In the genomic region with DNA sequence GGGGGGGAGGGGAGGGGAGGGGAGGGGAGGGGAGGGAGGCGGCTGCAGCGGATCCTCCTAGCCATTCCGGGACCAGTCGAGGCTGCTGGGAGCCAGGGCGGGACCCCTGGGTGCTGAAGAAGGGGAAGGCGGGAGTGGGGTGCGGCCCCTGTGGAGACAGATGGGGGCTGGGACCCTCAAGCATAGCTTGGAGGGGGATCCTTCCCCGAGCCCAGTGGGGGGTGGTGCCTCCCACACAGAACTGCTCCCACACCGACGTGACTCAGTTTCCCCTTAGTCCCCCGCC, we compare ENCODE assay signal across 8 cellular contexts. TPM values are rescaled to one million over a fixed set of nuclear protein-coding genes. Genes with fewer than 3 reads are reported as not detected.
DNase-seq lines count a peak whose midpoint lies in the region; ATAC-seq and TF ChIP-seq lines count a peak whose summit lies in the region.

No MANE protein-coding gene starts in this region.

- POLR2A ChIA-PET in HCT116 (lab: Charles Lee): interaction anchor here (0.6 to 6.4 kb wide), 17 partner anchors 10 to 411 kb away, joined by 3 to 54 read pairs (median 4); a partner anchor contains a TSS

- peaks cover 16% of the 10 kb centered on the region for H3K27me3 Mint-ChIP-seq in activated T-helper 1 cell treated with anti-CD3 and anti-CD28 coated beads, Interleukin-12 subunit alpha, Interleukin-12 subunit beta, Interleukin-2, Interleukin-4 antibody, amounts not matched to agents 30 ng/mL and 10 ng/mL and 1 ng/mL, durations not matched to agents 14 hours and 24 hours and 36 hours (ENCODE audit: insufficient read depth)
- peaks cover 13% of the 10 kb centered on the region for H3K27me3 Mint-ChIP-seq in stimulated activated naive CD8-positive, alpha-beta T cell treated with anti-CD3 and anti-CD28 coated beads, Interleukin-15, Interleukin-2, amounts not matched to agents 100 ng/mL and 50 ng/mL, for 24 hours
- peaks cover 3 to 9% (median 7%) of the 10 kb centered on the region in 3 donors for H3K27me3 Mint-ChIP-seq in immature natural killer cell (ENCODE audit: low read depth in 3 of 3)

- H3K4me1 Mint-ChIP-seq in activated T-helper 1 cell treated with anti-CD3 and anti-CD28 coated beads, Interleukin-12 subunit alpha, Interleukin-12 subunit beta, Interleukin-2, Interleukin-4 antibody, amounts not matched to agents 30 ng/mL and 10 ng/mL and 1 ng/mL, durations not matched to agents 14 hours and 24 hours and 36 hours (ENCODE audit: low read depth): peaks cover 43% of the 10 kb centered on the region
- H3K4me1 Mint-ChIP-seq in stimulated activated naive CD8-positive, alpha-beta T cell treated with anti-CD3 and anti-CD28 coated beads, Interleukin-15, Interleukin-2, amounts not matched to agents 100 ng/mL and 50 ng/mL, for 24 hours (ENCODE audit: low read depth): peaks cover 48% of the 10 kb centered on the region
- H3K4me1 Mint-ChIP-seq in immature natural killer cell: peaks cover 14 to 19% of the 10 kb centered on the region in 2 donors

- H3K4me3 ChIP-seq in HCT116 (replicated peaks in 1 of 2; ENCODE audit: low read depth in 1 of 2, low read length in 2 of 2) (peak overlapping the region; percentile 88 to 89), iPS-20b (ENCODE audit: low read length) (peak overlapping the region; percentile 79)

- H2AFZ ChIP-seq in HCT116 (ENCODE audit: low read depth, low read length, poor library complexity, severe bottlenecking): no peak overlapping the region

- H3K4me2 ChIP-seq in HCT116 (ENCODE audit: low read length): peak overlapping the region; percentile 99

- no peaks in the 10 kb centered on the region for H3K9me2 ChIP-seq in HCT116 (ENCODE audit: insufficient read depth)

- DNase-seq in HCT116 (ENCODE audit: low read depth, low spot score) (no peak), immature natural killer cell (no peak)
- DNase-seq in activated T-helper 1 cell treated with anti-CD3 and anti-CD28 coated beads, Interleukin-12 subunit alpha, Interleukin-12 subunit beta, Interleukin-2, Interleukin-4 antibody, amounts not matched to agents 30 ng/mL and 10 ng/mL and 1 ng/mL, durations not matched to agents 14 hours and 24 hours and 36 hours (ENCODE audit: low spot score): no peak
- DNase-seq in activated CD8-positive, alpha-beta memory T cell treated with anti-CD3 and anti-CD28 coated beads, Interleukin-2, amount 50 U/mL, for 48 hours: no peak

- H3K9me3 ChIP-seq in HCT116 (ENCODE audit: control insufficient read depth in 1 of 2, insufficient read depth in 1 of 2, low read depth in 1 of 2, low read length in 2 of 2) (no peaks in the 10 kb centered on the region), iPS-20b (ENCODE audit: insufficient read depth, low read depth, low read length) (no peaks in the 10 kb centered on the region)

- H3K79me2 ChIP-seq in HCT116 (ENCODE audit: insufficient read depth, low read length): peaks cover 48% of the 10 kb centered on the region

- TF ChIP-seq POLR2A in HCT116 (IDR thresholded peaks at IDR 0.05; ENCODE audit: borderline replicate concordance, extremely low read depth, insufficient read depth, insufficient read length): no peak

- H3K9ac ChIP-seq in HCT116 (ENCODE audit: low read length): peak overlapping the region; percentile 94
- H3K9ac ChIP-seq in iPS-20b (ENCODE audit: low read depth, low read length): peak overlapping the region; percentile 91

- no peak for TF ChIP-seq RAD21 in HCT116 (IDR thresholded peaks at IDR 0.05; ENCODE audit: low read depth)

- no TSS peak for BruUV-seq in HCT116 (replicated peaks; lab: Mats Ljungman, UMichigan)

- H3K27ac ChIP-seq in HCT116 (ENCODE audit: low read depth, low read length) (peak overlapping the region; percentile 96), iPS-20b (ENCODE audit: low read length) (peak overlapping the region; percentile 81)

- RAD21 ChIA-PET in HCT116 (lab: Charles Lee; ENCODE audit: low non-redundant PET in 1 of 2, low total read pairs in 2 of 2, uncharacterized antibody in 2 of 2, unreplicated experiment in 2 of 2): interaction anchor here (0.6 to 1.0 kb wide), 3 partner anchors 93 to 113 kb away, joined by 3 to 5 read pairs (median 3); no protein-coding TSS in a partner anchor

- H3K4me3 Mint-ChIP-seq in activated T-helper 1 cell treated with anti-CD3 and anti-CD28 coated beads, Interleukin-12 subunit alpha, Interleukin-12 subunit beta, Interleukin-2, Interleukin-4 antibody, amounts not matched to agents 30 ng/mL and 10 ng/mL and 1 ng/mL, durations not matched to agents 14 hours and 24 hours and 36 hours: peak overlapping the region; percentile 53
- H3K4me3 Mint-ChIP-seq in stimulated activated naive CD8-positive, alpha-beta T cell treated with anti-CD3 and anti-CD28 coated beads, Interleukin-15, Interleukin-2, amounts not matched to agents 100 ng/mL and 50 ng/mL, for 24 hours: peak overlapping the region; percentile 85
- H3K4me3 Mint-ChIP-seq in immature natural killer cell: no peak overlapping the region

- intact Hi-C loops in HCT116 (cut with micrococcal nuclease): loop anchor here (1.0 to 5.0 kb wide), 4 partner anchors 95 to 185 kb away; a partner anchor contains a TSS
- intact Hi-C loops in activated T-helper 1 cell treated with anti-CD3 and anti-CD28 coated beads, Interleukin-12 subunit alpha, Interleukin-12 subunit beta, Interleukin-2, Interleukin-4 antibody, amounts not matched to agents 30 ng/mL and 10 ng/mL and 1 ng/mL, durations not matched to agents 14 hours and 24 hours and 36 hours (cut with micrococcal nuclease): loop anchor here (1.0 to 5.0 kb wide), 13 partner anchors 18 to 960 kb away; a partner anchor contains a TSS

- H3K36me3 Mint-ChIP-seq in activated T-helper 1 cell treated with anti-CD3 and anti-CD28 coated beads, Interleukin-12 subunit alpha, Interleukin-12 subunit beta, Interleukin-2, Interleukin-4 antibody, amounts not matched to agents 30 ng/mL and 10 ng/mL and 1 ng/mL, durations not matched to agents 14 hours and 24 hours and 36 hours (ENCODE audit: low read depth): peaks cover 6% of the 10 kb centered on the region
- H3K36me3 Mint-ChIP-seq in stimulated activated naive CD8-positive, alpha-beta T cell treated with anti-CD3 and anti-CD28 coated beads, Interleukin-15, Interleukin-2, amounts not matched to agents 100 ng/mL and 50 ng/mL, for 24 hours (ENCODE audit: low read depth): peaks cover 12% of the 10 kb centered on the region
- no peaks in the 10 kb centered on the region for H3K36me3 Mint-ChIP-seq in immature natural killer cell

- peaks cover 7% of the 10 kb centered on the region; the same call in 1 of the 2 replicates for H4K20me1 ChIP-seq in HCT116 (ENCODE audit: insufficient read depth)

- H3K4me1 ChIP-seq in HCT116 (ENCODE audit: control insufficient read depth in 1 of 2, insufficient read depth in 2 of 2, low read length in 2 of 2) (peaks cover 39 to 68% of the 10 kb centered on the region in 2 experiments), iPS-20b (ENCODE audit: insufficient read depth, low read length) (peaks cover 28% of the 10 kb centered on the region)

- no peak for TF ChIP-seq CTCF in HCT116 (IDR thresholded peaks at IDR 0.05 in 2 of 3, conservative IDR thresholded peaks at IDR 0.05 in 1 of 3; ENCODE audit: borderline replicate concordance in 1 of 3, insufficient read depth in 1 of 3, low read depth in 2 of 3, low read length in 2 of 3)

- ATAC-seq in HCT116 (no peak), HG03432 (IDR thresholded peaks at IDR 0.05; ENCODE audit: unreplicated experiment) (no peak), HG02973 (IDR thresholded peaks at IDR 0.05; ENCODE audit: unreplicated experiment) (no peak)

- H3K27me3 ChIP-seq in HCT116 (ENCODE audit: insufficient read depth, low read length) (no peaks in the 10 kb centered on the region), iPS-20b (ENCODE audit: insufficient read depth, low read length) (peaks cover 25% of the 10 kb centered on the region)

- H3K9me3 Mint-ChIP-seq in activated T-helper 1 cell treated with anti-CD3 and anti-CD28 coated beads, Interleukin-12 subunit alpha, Interleukin-12 subunit beta, Interleukin-2, Interleukin-4 antibody, amounts not matched to agents 30 ng/mL and 10 ng/mL and 1 ng/mL, durations not matched to agents 14 hours and 24 hours and 36 hours: no peaks in the 10 kb centered on the region
- H3K9me3 Mint-ChIP-seq in stimulated activated naive CD8-positive, alpha-beta T cell treated with anti-CD3 and anti-CD28 coated beads, Interleukin-15, Interleukin-2, amounts not matched to agents 100 ng/mL and 50 ng/mL, for 24 hours: no peaks in the 10 kb centered on the region
- no peaks in the 10 kb centered on the region for H3K9me3 Mint-ChIP-seq in immature natural killer cell

- peaks cover 0 to 6% of the 10 kb centered on the region in 2 experiments; a peak in 2 of 4 replicates for H3K36me3 ChIP-seq in HCT116 (ENCODE audit: control insufficient read depth in 1 of 2, insufficient read depth in 2 of 2, low read length in 2 of 2)
- peaks cover 42% of the 10 kb centered on the region for H3K36me3 ChIP-seq in iPS-20b (ENCODE audit: insufficient read depth, low read depth, low read length)

- no peak overlapping the region for H3K27ac Mint-ChIP-seq in activated T-helper 1 cell treated with anti-CD3 and anti-CD28 coated beads, Interleukin-12 subunit alpha, Interleukin-12 subunit beta, Interleukin-2, Interleukin-4 antibody, amounts not matched to agents 30 ng/mL and 10 ng/mL and 1 ng/mL, durations not matched to agents 14 hours and 24 hours and 36 hours
- no peak overlapping the region for H3K27ac Mint-ChIP-seq in stimulated activated naive CD8-positive, alpha-beta T cell treated with anti-CD3 and anti-CD28 coated beads, Interleukin-15, Interleukin-2, amounts not matched to agents 100 ng/mL and 50 ng/mL, for 24 hours
- H3K27ac Mint-ChIP-seq in immature natural killer cell: no peak overlapping the region

- CTCF ChIA-PET in HCT116 (lab: Charles Lee): interaction anchor here (0.9 to 4.1 kb wide), 11 partner anchors 10 to 127 kb away, joined by 3 to 28 read pairs (median 7); a partner anchor contains a TSS

RNA-seq across cellular contexts. Expression of a gene that starts 0.5 kb away (rescaled TPM):
- total RNA-seq in HCT116 (2021; ENCODE audit: unreplicated experiment): 153 TPM
- 152 and 163 TPM in 2 replicates for polyA plus RNA-seq in HCT116 (2012)
- 49.2 and 49.9 TPM in 2 replicates for total RNA-seq in activated T-helper 1 cell treated with anti-CD3 and anti-CD28 coated beads, Interleukin-12 subunit alpha, Interleukin-12 subunit beta, Interleukin-2, Interleukin-4 antibody, amounts not matched to agents 30 ng/mL and 10 ng/mL and 1 ng/mL, durations not matched to agents 14 hours and 24 hours and 36 hours
- 1 to 10 TPM; 1.1 to 3.3 (median 2.3) TPM for polyA plus RNA-seq in immature natural killer cell

RNA-seq across cellular contexts. Expression of a gene that starts 12.7 kb away (rescaled TPM):
- total RNA-seq in HCT116 (2021; ENCODE audit: unreplicated experiment): 8.0 TPM
- polyA plus RNA-seq in HCT116 (2012): 3.3 and 3.7 TPM in 2 replicates
- total RNA-seq in activated T-helper 1 cell treated with anti-CD3 and anti-CD28 coated beads, Interleukin-12 subunit alpha, Interleukin-12 subunit beta, Interleukin-2, Interleukin-4 antibody, amounts not matched to agents 30 ng/mL and 10 ng/mL and 1 ng/mL, durations not matched to agents 14 hours and 24 hours and 36 hours: 3.7 and 5.0 TPM in 2 replicates
- polyA plus RNA-seq in immature natural killer cell: 1 to 10 TPM in 1 of 3 donors, under 1 TPM in 1, not detected in 1; 0.48 to 1.3 TPM

RNA-seq across cellular contexts. Expression of a gene that starts 19.8 kb away (rescaled TPM):
- 141 TPM for total RNA-seq in HCT116 (2021; ENCODE audit: unreplicated experiment)
- polyA plus RNA-seq in HCT116 (2012): 267 and 489 TPM in 2 replicates
- total RNA-seq in activated T-helper 1 cell treated with anti-CD3 and anti-CD28 coated beads, Interleukin-12 subunit alpha, Interleukin-12 subunit beta, Interleukin-2, Interleukin-4 antibody, amounts not matched to agents 30 ng/mL and 10 ng/mL and 1 ng/mL, durations not matched to agents 14 hours and 24 hours and 36 hours: 151 and 166 TPM in 2 replicates
- 10 to 100 TPM; 20.0 to 62.6 (median 46.4) TPM for polyA plus RNA-seq in immature natural killer cell

RNA-seq across cellular contexts. Expression of a gene that starts 23.5 kb away (rescaled TPM):
- total RNA-seq in HCT116 (2021; ENCODE audit: unreplicated experiment): 144 TPM
- polyA plus RNA-seq in HCT116 (2012): 110 and 117 TPM in 2 replicates
- total RNA-seq in activated T-helper 1 cell treated with anti-CD3 and anti-CD28 coated beads, Interleukin-12 subunit alpha, Interleukin-12 subunit beta, Interleukin-2, Interleukin-4 antibody, amounts not matched to agents 30 ng/mL and 10 ng/mL and 1 ng/mL, durations not matched to agents 14 hours and 24 hours and 36 hours: 13.1 and 14.4 TPM in 2 replicates
- 1 to 10 TPM in 2 of 3 donors, under 1 TPM in 1; 0.93 to 4.2 (median 2.8) TPM for polyA plus RNA-seq in immature natural killer cell

RNA-seq across cellular contexts. Expression of a gene that starts 50.3 kb away (rescaled TPM):
- total RNA-seq in HCT116 (2021; ENCODE audit: unreplicated experiment): 39.9 TPM
- 28.9 and 29.4 TPM in 2 replicates for polyA plus RNA-seq in HCT116 (2012)
- 10.3 and 11.2 TPM in 2 replicates for total RNA-seq in activated T-helper 1 cell treated with anti-CD3 and anti-CD28 coated beads, Interleukin-12 subunit alpha, Interleukin-12 subunit beta, Interleukin-2, Interleukin-4 antibody, amounts not matched to agents 30 ng/mL and 10 ng/mL and 1 ng/mL, durations not matched to agents 14 hours and 24 hours and 36 hours
- 10 to 100 TPM in 2 of 3 donors, 1 to 10 TPM in 1; 9.6 to 25.4 (median 17.5) TPM for polyA plus RNA-seq in immature natural killer cell

Comparison
In these comparisons a context has a peak if more than half of its experiments do, and no peak if none do; other contexts are left out.
1. H3K4me3 Mint-ChIP-seq: peak in activated T-helper 1 cell treated with anti-CD3 and anti-CD28 coated beads, Interleukin-12 subunit alpha, Interleukin-12 subunit beta, Interleukin-2, Interleukin-4 antibody, amounts not matched to agents 30 ng/mL and 10 ng/mL and 1 ng/mL, durations not matched to agents 14 hours and 24 hours and 36 hours (single experiment) and stimulated activated naive CD8-positive, alpha-beta T cell treated with anti-CD3 and anti-CD28 coated beads, Interleukin-15, Interleukin-2, amounts not matched to agents 100 ng/mL and 50 ng/mL, for 24 hours (single experiment); none in immature natural killer cell (0 of 5).